Comparison of ENCODE assay signal across 8 cellular contexts in genomic region chr7:2523461-2523905, GRCh38. TPM values are rescaled to one million over a fixed set of nuclear protein-coding genes. Genes with fewer than 3 reads are reported as not detected.
DNase-seq lines count a peak whose midpoint lies in the region; ATAC-seq and TF ChIP-seq lines count a peak whose summit lies in the region.

No MANE protein-coding gene starts in this region.

- H3K9me3 ChIP-seq in CD8-positive, alpha-beta memory T cell (ENCODE audit: low read length), result no peaks in the 10 kb centered on the region
- no peaks in the 10 kb centered on the region for H3K9me3 ChIP-seq in ascending aorta

- POLR2A ChIA-PET in CD8-positive, alpha-beta memory T cell (lab: Charles Lee), result no interaction called here

- DNase-seq in CD8-positive, alpha-beta memory T cell, result no peak
- DNase-seq in NCI-H2107 (lab: John Stamatoyannopoulos, UW), result peak; percentile 60
- DNase-seq in caudate nucleus (lab: John Stamatoyannopoulos, UW), result peak in 1 of 61 donors; percentile 65
- DNase-seq in natural killer cell, result no peak
- no peak for DNase-seq in medulla oblongata (ENCODE audit: extremely low spot score)
- DNase-seq in ascending aorta (ENCODE audit: low spot score in 2 of 2), result no peak

- peak overlapping the region in 6 of 8 donors; percentile 90 to 100 (median 94) for H3K27ac Mint-ChIP-seq in CD8-positive, alpha-beta memory T cell
- H3K27ac Mint-ChIP-seq in natural killer cell, result peak overlapping the region; percentile 94 to 97

- no peak overlapping the region for H3K27ac ChIP-seq in CD8-positive, alpha-beta memory T cell (ENCODE audit: low read depth, low read length)
- H3K27ac ChIP-seq in caudate nucleus (ENCODE audit: low read depth, low read length) (peak overlapping the region; percentile 44), ascending aorta (no peak overlapping the region)

- ATAC-seq in natural killer cell (no peak), GM18502 (IDR thresholded peaks at IDR 0.05; ENCODE audit: poor library complexity, unreplicated experiment) (no peak), GM18517 (IDR thresholded peaks at IDR 0.05; ENCODE audit: unreplicated experiment) (no peak)

- peaks cover 0 to 59% (median 0%) of the 10 kb centered on the region in 3 donors for H3K36me3 Mint-ChIP-seq in CD8-positive, alpha-beta memory T cell
- H3K36me3 Mint-ChIP-seq in natural killer cell, result no peaks in the 10 kb centered on the region

- peak overlapping the region; percentile 77 for H3K4me3 ChIP-seq in CD8-positive, alpha-beta memory T cell (ENCODE audit: low read length)
- H3K4me3 ChIP-seq in ascending aorta, result peak overlapping the region in 1 of 2 donors; percentile 74

- peaks cover 0 to 1% of the 10 kb centered on the region in 2 donors for H3K27me3 Mint-ChIP-seq in CD8-positive, alpha-beta memory T cell
- H3K27me3 Mint-ChIP-seq in natural killer cell (ENCODE audit: low read depth in 2 of 2), result no peaks in the 10 kb centered on the region

- H3K27me3 ChIP-seq in CD8-positive, alpha-beta memory T cell (ENCODE audit: insufficient read depth, low read length, poor library complexity, severe bottlenecking), result no peaks in the 10 kb centered on the region
- H3K27me3 ChIP-seq in ascending aorta, result peaks cover 26% of the 10 kb centered on the region

- CTCF ChIA-PET in CD8-positive, alpha-beta memory T cell (lab: Charles Lee), result no interaction called here

- H3K4me3 Mint-ChIP-seq in CD8-positive, alpha-beta memory T cell, result peak overlapping the region in 6 of 7 donors; percentile 96 to 99 (median 98)
- peak overlapping the region; percentile 92 for H3K4me3 Mint-ChIP-seq in natural killer cell

- H3K4me1 Mint-ChIP-seq in CD8-positive, alpha-beta memory T cell, result peaks cover 32 to 64% (median 38%) of the 10 kb centered on the region in 3 donors
- H3K4me1 Mint-ChIP-seq in natural killer cell, result peaks cover 36 to 45% of the 10 kb centered on the region in 2 donors

- H3K4me1 ChIP-seq in CD8-positive, alpha-beta memory T cell (ENCODE audit: insufficient read depth, low read length), result peaks cover 76% of the 10 kb centered on the region
- peaks cover 6 to 27% of the 10 kb centered on the region in 2 donors for H3K4me1 ChIP-seq in ascending aorta

- H3K9me3 Mint-ChIP-seq in CD8-positive, alpha-beta memory T cell, result no peaks in the 10 kb centered on the region
- H3K9me3 Mint-ChIP-seq in natural killer cell, result no peaks in the 10 kb centered on the region

- intact Hi-C loops in natural killer cell (cut with micrococcal nuclease), result loop anchor here (2.0 to 10.0 kb wide), 5 partner anchors 31 to 1616 kb away; partner anchors contain the start of genes BRAT1, GRIFIN and TTYH3
- intact Hi-C loops in ascending aorta (cut with DNase I), result no loop called here

- TF ChIP-seq CTCF in natural killer cell (IDR thresholded peaks at IDR 0.05) (no peak), ascending aorta (IDR thresholded peaks at IDR 0.05) (no peak)

- H3K36me3 ChIP-seq in CD8-positive, alpha-beta memory T cell (ENCODE audit: insufficient read depth, low read length), result peaks cover 15% of the 10 kb centered on the region
- no peaks in the 10 kb centered on the region for H3K36me3 ChIP-seq in ascending aorta

RNA-seq across cellular contexts. Expression of gene LFNG, which starts 3.9 kb away (rescaled TPM):
- 10 to 100 TPM; 28.0 to 30.8 TPM for total RNA-seq in CD8-positive, alpha-beta memory T cell
- 2.0 TPM for polyA plus RNA-seq in CD8-positive, alpha-beta memory T cell
- total RNA-seq in natural killer cell, result 100 to 1,000 TPM; 140 to 191 (median 176) TPM
- total RNA-seq in ascending aorta, result 102 TPM

RNA-seq across cellular contexts. Expression of gene BRAT1, which starts 31.8 kb away (rescaled TPM):
- 10 to 100 TPM; 35.0 to 38.8 TPM for total RNA-seq in CD8-positive, alpha-beta memory T cell
- polyA plus RNA-seq in CD8-positive, alpha-beta memory T cell, result 41.9 TPM
- total RNA-seq in natural killer cell (10 to 100 TPM; 24.9 to 26.7 (median 25.6) TPM), ascending aorta (84.0 TPM)

RNA-seq across cellular contexts. Expression of gene IQCE, which starts 35.3 kb away (rescaled TPM):
- total RNA-seq in CD8-positive, alpha-beta memory T cell, result 10 to 100 TPM in 1 of 2 experiments, 1 to 10 TPM in 1; 9.6 to 10.4 TPM
- polyA plus RNA-seq in CD8-positive, alpha-beta memory T cell, result 4.1 TPM
- total RNA-seq in natural killer cell (10 to 100 TPM in 2 of 3 donors, 1 to 10 TPM in 1; 9.6 to 13.5 (median 11.3) TPM), ascending aorta (11.4 TPM)

RNA-seq across cellular contexts. Expression of gene GRIFIN, which starts 47.3 kb away (rescaled TPM):
- total RNA-seq in CD8-positive, alpha-beta memory T cell, result not detected
- not detected for polyA plus RNA-seq in CD8-positive, alpha-beta memory T cell
- total RNA-seq in natural killer cell, result not detected
- total RNA-seq in ascending aorta, result not detected
